In genomic region chr7:96237040-96237439, GRCh38 we compare ENCODE assay signal across 1 cellular context.
TF ChIP-seq lines count a peak whose summit lies in the region.

No MANE protein-coding gene starts in this region.

TF ChIP-seq in K562, 482 proteins besides CTCF, POLR2A, EP300 and RAD21 (continued from another document):
- no peak for TF ChIP-seq RREB1 (CRISPR knock-in tag; IDR thresholded peaks at IDR 0.05)
- no peak for TF ChIP-seq NCOR1 (IDR thresholded peaks at IDR 0.05)
- no peak for TF ChIP-seq ZNF277 (CRISPR knock-in tag; IDR thresholded peaks at IDR 0.05; ENCODE audit: borderline replicate concordance)
- TF ChIP-seq CEBPB (tag; IDR thresholded peaks at IDR 0.05), result no peak
- no peak for TF ChIP-seq ZNF232 (CRISPR knock-in tag; IDR thresholded peaks at IDR 0.05)
- TF ChIP-seq MECOM (CRISPR knock-in tag; IDR thresholded peaks at IDR 0.05), result no peak
- no peak for TF ChIP-seq DNMT1 (IDR thresholded peaks at IDR 0.05)
- TF ChIP-seq ZNF699 (CRISPR knock-in tag; IDR thresholded peaks at IDR 0.05; ENCODE audit: insufficient replicate concordance), result no peak
- no peak for TF ChIP-seq MTF1 (CRISPR knock-in tag; IDR thresholded peaks at IDR 0.05; ENCODE audit: borderline replicate concordance)
- no peak for TF ChIP-seq RBFOX2 (IDR thresholded peaks at IDR 0.05; ENCODE audit: low read depth, low read length)
- no peak for TF ChIP-seq ELF4 (CRISPR knock-in tag; IDR thresholded peaks at IDR 0.05)
- TF ChIP-seq SPI1 (IDR thresholded peaks at IDR 0.05; ENCODE audit: borderline replicate concordance, low read depth, low read length), result no peak
- TF ChIP-seq HOXB6 (CRISPR knock-in tag; IDR thresholded peaks at IDR 0.05; ENCODE audit: borderline replicate concordance), result no peak
- TF ChIP-seq ELK3 (CRISPR knock-in tag; IDR thresholded peaks at IDR 0.05), result no peak
- TF ChIP-seq RBM14 (IDR thresholded peaks at IDR 0.05; ENCODE audit: borderline replicate concordance, insufficient read depth, low read depth, low read length), result no peak
- TF ChIP-seq ZNF384 (IDR thresholded peaks at IDR 0.05; ENCODE audit: low read depth, low read length), result no peak
- no peak for TF ChIP-seq ZFP30 (CRISPR knock-in tag; IDR thresholded peaks at IDR 0.05; ENCODE audit: borderline replicate concordance)
- TF ChIP-seq EHMT2 (IDR thresholded peaks at IDR 0.05), result no peak
- TF ChIP-seq RUNX1 (IDR thresholded peaks at IDR 0.05; ENCODE audit: low read depth), result no peak
- TF ChIP-seq MCM5 (IDR thresholded peaks at IDR 0.05; ENCODE audit: low read depth), result no peak
- no peak for TF ChIP-seq RFX7 (CRISPR knock-in tag; IDR thresholded peaks at IDR 0.05)
- no peak for TF ChIP-seq ZNF134 (CRISPR knock-in tag; conservative IDR thresholded peaks at IDR 0.05)
- no peak for TF ChIP-seq GABPA (tag; conservative IDR thresholded peaks at IDR 0.05; ENCODE audit: low read depth)
- TF ChIP-seq MLLT1 (IDR thresholded peaks at IDR 0.05), result no peak
- TF ChIP-seq FOSL1 (tag; conservative IDR thresholded peaks at IDR 0.05), result no peak
- TF ChIP-seq GTF2A2 (tag; IDR thresholded peaks at IDR 0.05), result 0 out of 2 replicates have a peak, but pooled peaks have one; percentile 31
- TF ChIP-seq ZNF77 (CRISPR knock-in tag; IDR thresholded peaks at IDR 0.05), result no peak
- peak; percentile 29; the same call in 1 of the 2 replicates for TF ChIP-seq DMBX1 (CRISPR knock-in tag; IDR thresholded peaks at IDR 0.05; ENCODE audit: borderline replicate concordance)
- no peak for TF ChIP-seq EZH2 (IDR thresholded peaks at IDR 0.05; ENCODE audit: borderline replicate concordance, low read depth, low read length)
- no peak for TF ChIP-seq ZNF449 (CRISPR knock-in tag; IDR thresholded peaks at IDR 0.05)
- TF ChIP-seq SUPT5H (IDR thresholded peaks at IDR 0.05), result no peak
- TF ChIP-seq ATF4 (CRISPR knock-in tag; IDR thresholded peaks at IDR 0.05), result peak; percentile 23; the same call in 1 of the 2 replicates
- TF ChIP-seq TCF15 (CRISPR knock-in tag; IDR thresholded peaks at IDR 0.05), result no peak
